8 cellular contexts compared by ENCODE assay signal in the genomic region with DNA sequence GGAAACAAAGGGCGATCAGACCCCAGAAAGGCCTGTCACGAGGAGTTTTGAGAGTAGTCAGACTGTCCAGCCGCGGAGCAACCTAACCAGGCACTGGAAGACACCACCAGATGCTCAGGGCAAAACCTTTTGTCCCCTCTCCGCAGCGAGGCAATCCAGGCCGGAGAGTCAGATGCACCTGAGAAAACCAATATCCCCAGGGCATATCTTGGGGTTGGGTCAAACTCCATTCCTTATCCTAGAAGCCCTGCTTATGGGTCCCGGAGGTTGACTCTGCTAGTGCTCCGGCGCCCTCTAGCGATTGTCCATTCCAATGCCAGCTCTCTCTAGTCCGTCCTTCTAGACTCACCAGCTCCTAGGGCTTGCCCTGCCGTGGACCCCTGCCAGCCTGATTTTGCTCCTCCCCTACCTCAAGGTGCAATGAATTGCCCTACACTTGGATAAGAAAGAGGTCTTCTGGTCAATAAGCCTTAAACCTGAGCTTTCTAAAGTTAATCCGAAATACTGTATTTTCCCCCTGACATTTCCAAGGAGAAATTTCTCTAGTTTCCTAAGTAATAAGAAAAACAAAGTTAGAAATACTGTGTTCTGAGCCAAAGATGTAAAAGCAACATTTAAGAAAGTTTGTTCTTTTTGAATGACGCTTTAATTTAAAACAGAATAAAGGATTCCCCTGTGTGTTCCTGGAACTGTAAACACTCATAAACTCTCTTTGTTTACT. TPM values are rescaled to one million over a fixed set of nuclear protein-coding genes. Genes with fewer than 3 reads are reported as not detected.
A peak's percentile ranks its signal among the peaks of the same experiment; 100 is the strongest.
DNase-seq lines count a peak whose midpoint lies in the region; ATAC-seq and TF ChIP-seq lines count a peak whose summit lies in the region.

No MANE protein-coding gene starts in this region.

- intact Hi-C loops in Right ventricle myocardium inferior (cut with DNase I) (loop anchor here (2.0 to 10.0 kb wide), 2 partner anchors 233 to 995 kb away; no protein-coding TSS in a partner anchor), posterior cingulate gyrus (cut with DNase I) (loop anchor here (1.0 to 5.0 kb wide), 3 partner anchors 235 to 997 kb away; no protein-coding TSS in a partner anchor)

- no peak overlapping the region for H4K5ac ChIP-seq in H9 (ENCODE audit: insufficient read length, low read depth, low read length)

- no peak overlapping the region for H2AK5ac ChIP-seq in H9 (ENCODE audit: insufficient read length, low read length)

- H2BK12ac ChIP-seq in H9 (ENCODE audit: insufficient read length, low read depth, low read length): no peak overlapping the region

- peak; percentile 98 for TF ChIP-seq CTCF in H9 (conservative IDR thresholded peaks at IDR 0.05)

- no peaks in the 10 kb centered on the region for H4K20me1 ChIP-seq in H9 (ENCODE audit: control insufficient read depth, insufficient read depth, insufficient read length)

- peak overlapping the region; percentile 34 for H2AFZ ChIP-seq in H9 (ENCODE audit: low read length)

- H3K27ac Mint-ChIP-seq in H9: 0 out of 7 replicates have a peak overlapping the region, but pooled peaks of 1 of the 3 experiments have one; percentile 42
- no peak overlapping the region for H3K27ac Mint-ChIP-seq in activated naive CD4-positive, alpha-beta T cell treated with anti-CD3 and anti-CD28 coated beads, Interleukin-2, amount 50 U/mL, for 72 hours

- no peak overlapping the region for H3T11ph ChIP-seq in H9 (ENCODE audit: low read length)

- no CpG with 5 or more reads among the region's 15 CpGs for WGBS in H9 (ENCODE audit: extremely low coverage, insufficient read length, low lambda C conversion rate)

- H3K23ac ChIP-seq in H9 (ENCODE audit: insufficient read length, low read depth, low read length): no peak overlapping the region

- H3K9me3 Mint-ChIP-seq in H9: no peaks in the 10 kb centered on the region
- no peaks in the 10 kb centered on the region for H3K9me3 Mint-ChIP-seq in activated naive CD4-positive, alpha-beta T cell treated with anti-CD3 and anti-CD28 coated beads, Interleukin-2, amount 50 U/mL, for 72 hours

- H3K18ac ChIP-seq in H9 (ENCODE audit: insufficient read length, low read depth, low read length): no peak overlapping the region

- no peak overlapping the region for H3K14ac ChIP-seq in H9 (ENCODE audit: insufficient read depth, low read length)

- no peaks in the 10 kb centered on the region for H3K36me3 Mint-ChIP-seq in H9 (ENCODE audit: insufficient read depth in 1 of 3, low read depth in 3 of 3)
- H3K36me3 Mint-ChIP-seq in activated naive CD4-positive, alpha-beta T cell treated with anti-CD3 and anti-CD28 coated beads, Interleukin-2, amount 50 U/mL, for 72 hours: peaks cover 2 to 3% of the 10 kb centered on the region in 2 donors

- H3K9ac ChIP-seq in H9 (ENCODE audit: extremely low read depth, insufficient read length, low read length): no peak overlapping the region

- H3K4me1 ChIP-seq in H9 (ENCODE audit: insufficient read depth, low read length): no peaks in the 10 kb centered on the region

- peaks cover 23 to 24% of the 10 kb centered on the region in 2 experiments for H3K4me1 Mint-ChIP-seq in H9

- H2BK15ac ChIP-seq in H9 (ENCODE audit: low read depth, low read length): no peak overlapping the region

- no peak overlapping the region for H3K4me2 ChIP-seq in H9 (ENCODE audit: insufficient read depth, insufficient read length, low read length)

- no peak overlapping the region for H4K8ac ChIP-seq in H9 (replicated peaks; ENCODE audit: insufficient read length, low read depth, low read length)

- H2BK20ac ChIP-seq in H9 (ENCODE audit: low read depth, low read length, poor library complexity, severe bottlenecking): no peak overlapping the region

- no peaks in the 10 kb centered on the region for H3K79me2 ChIP-seq in H9 (ENCODE audit: insufficient read depth, low read length)

- H3K27ac ChIP-seq in H9 (ENCODE audit: insufficient read length, low read depth, low read length): no peak overlapping the region

- no peak overlapping the region for H2BK120ac ChIP-seq in H9 (ENCODE audit: low read depth, low read length, poor library complexity, severe bottlenecking)

- H3K27me3 Mint-ChIP-seq in H9 (ENCODE audit: low read depth): peaks cover 23% of the 10 kb centered on the region

- no peaks in the 10 kb centered on the region for H3K79me1 ChIP-seq in H9 (ENCODE audit: insufficient read depth, low read depth, low read length, poor library complexity, severe bottlenecking)

- no peak overlapping the region for H3K4ac ChIP-seq in H9 (ENCODE audit: low read depth, low read length)

- no peaks in the 10 kb centered on the region for H3K9me3 ChIP-seq in H9 (ENCODE audit: control insufficient read depth, low read depth, low read length)

- H4K91ac ChIP-seq in H9 (ENCODE audit: insufficient read length, low read depth, low read length): no peak overlapping the region

- H3K56ac ChIP-seq in H9 (ENCODE audit: insufficient read length, low read depth, low read length): no peak overlapping the region

- H3K4me3 Mint-ChIP-seq in H9: no peak overlapping the region

- peak; percentile 64 to 91 for ATAC-seq in activated naive CD4-positive, alpha-beta T cell treated with anti-CD3 and anti-CD28 coated beads, Interleukin-2, amount 50 U/mL, for 72 hours
- ATAC-seq in Right ventricle myocardium inferior (peak; percentile 79), HG03175 (IDR thresholded peaks at IDR 0.05; ENCODE audit: unreplicated experiment) (no peak)

- DNase-seq in ELF-1 (ENCODE audit: low read depth, low spot score) (peak; percentile 98), H9 (peak; percentile 96), MV-4-11 (lab: John Stamatoyannopoulos, UW) (peak; percentile 57), SHP77 treated with DMSO at 0.1 percent for 48 hours (lab: John Stamatoyannopoulos, UW) (peak; percentile 46), Right ventricle myocardium inferior (ENCODE audit: missing footprints) (peak; percentile 86), posterior cingulate gyrus (peak; percentile 71 to 97 (median 86))
- DNase-seq in activated naive CD4-positive, alpha-beta T cell treated with anti-CD3 and anti-CD28 coated beads, Interleukin-2, amount 50 U/mL, for 72 hours (ENCODE audit: low spot score in 2 of 2): peak in 1 of 2 donors; percentile 73

- H3K27me3 ChIP-seq in H9 (ENCODE audit: insufficient read depth, low read length): no peaks in the 10 kb centered on the region; the same call in 1 of the 2 replicates

- H3K23me2 ChIP-seq in H9 (ENCODE audit: insufficient read length, low read depth, low read length, poor library complexity, severe bottlenecking): peaks cover 10% of the 10 kb centered on the region

- no peak overlapping the region for H2BK5ac ChIP-seq in H9 (ENCODE audit: insufficient read length, low read length)

RNA-seq across cellular contexts. Expression of gene CPNE4, which starts 5.5 kb away (rescaled TPM):
- total RNA-seq in H9 (2021) (1.6 and 1.9 TPM in 2 replicates), Right ventricle myocardium inferior (41.0 TPM)
- total RNA-seq in activated naive CD4-positive, alpha-beta T cell treated with anti-CD3 and anti-CD28 coated beads, Interleukin-2, amount 50 U/mL, for 72 hours: under 1 TPM in 1 of 2 donors, not detected in 1; 0.07 TPM

Comparison
In these comparisons a context has a peak if more than half of its experiments do, and no peak if none do; other contexts are left out.
1. RNA of gene CPNE4, which starts 5.5 kb away (total RNA-seq): 41.0 TPM in Right ventricle myocardium inferior (single experiment); 1.6 to 1.9 TPM in H9 and 0.07 TPM in activated naive CD4-positive, alpha-beta T cell treated with anti-CD3 and anti-CD28 coated beads, Interleukin-2, amount 50 U/mL, for 72 hours; every median in the first group is over 10 times any median in the second.